1 cellular context compared by ENCODE assay signal in genomic region chr19:48618916-48619691, GRCh38.
TF ChIP-seq lines count a peak whose summit lies in the region.

Gene RPL18 (minus strand): TSS chr19:48619178. CDS start chr19:48619143, 35 bp downstream.
Gene SPHK2 (plus strand): TSS chr19:48619506. CDS start chr19:48620515, 1,009 bp downstream.

TF ChIP-seq in HepG2, 621 proteins besides CTCF, POLR2A, EP300 and RAD21 (continued from another document and continues in another):
- TF ChIP-seq ZNF770 (CRISPR knock-in tag; IDR thresholded peaks at IDR 0.05) (0 out of 2 replicates have a peak, but pooled peaks have one; percentile 4), FOSL1 (CRISPR knock-in tag; IDR thresholded peaks at IDR 0.05; ENCODE audit: borderline replicate concordance) (no peak), ZBTB40 (IDR thresholded peaks at IDR 0.05) (no peak), ZBTB40 (CRISPR knock-in tag; IDR thresholded peaks at IDR 0.05) (peak; percentile 88), SALL2 (CRISPR knock-in tag; IDR thresholded peaks at IDR 0.05) (peak; percentile 93; the same call in 1 of the 2 replicates), CBX5 (CRISPR knock-in tag; IDR thresholded peaks at IDR 0.05; ENCODE audit: borderline replicate concordance) (peak; percentile 72; the same call in 1 of the 2 replicates), TFDP1 (CRISPR knock-in tag; IDR thresholded peaks at IDR 0.05; ENCODE audit: borderline replicate concordance) (peak; percentile 47; the same call in 1 of the 2 replicates), ZNF275 (CRISPR knock-in tag; IDR thresholded peaks at IDR 0.05; ENCODE audit: borderline replicate concordance) (peak; percentile 88; the same call in 1 of the 2 replicates), AFF4 (CRISPR knock-in tag; IDR thresholded peaks at IDR 0.05) (no peak), USF2 (IDR thresholded peaks at IDR 0.05; ENCODE audit: low read depth, low read length) (no peak), USF2 (CRISPR knock-in tag; IDR thresholded peaks at IDR 0.05; ENCODE audit: borderline replicate concordance) (peak; percentile 69; the same call in 1 of the 2 replicates), IKZF5 (CRISPR knock-in tag; IDR thresholded peaks at IDR 0.05) (peak; percentile 99), ZXDC (CRISPR knock-in tag; IDR thresholded peaks at IDR 0.05) (peak; percentile 91), ZNF232 (CRISPR knock-in tag; IDR thresholded peaks at IDR 0.05; ENCODE audit: borderline replicate concordance) (peak; percentile 16; the same call in 1 of the 2 replicates), ZNF703 (CRISPR knock-in tag; IDR thresholded peaks at IDR 0.05; ENCODE audit: borderline replicate concordance) (peak; percentile 46; the same call in 1 of the 2 replicates), ADNP (CRISPR knock-in tag; IDR thresholded peaks at IDR 0.05) (no peak; the same call in 1 of the 2 replicates), ZBTB3 (CRISPR knock-in tag; IDR thresholded peaks at IDR 0.05; ENCODE audit: borderline replicate concordance, low read depth) (0 out of 2 replicates have a peak, but pooled peaks have one; percentile 50), ZNF251 (CRISPR knock-in tag; IDR thresholded peaks at IDR 0.05) (no peak), TEAD2 (CRISPR knock-in tag; IDR thresholded peaks at IDR 0.05) (no peak), NR2F1 (CRISPR knock-in tag; IDR thresholded peaks at IDR 0.05) (0 out of 4 replicates have a peak, but pooled peaks of 1 of the 2 experiments have one; percentile 6), ZNF724P (CRISPR knock-in tag; IDR thresholded peaks at IDR 0.05; ENCODE audit: borderline replicate concordance) (peak; percentile 79; the same call in 1 of the 2 replicates), ZNF331 (CRISPR knock-in tag; IDR thresholded peaks at IDR 0.05) (peak; percentile 89), KLF12 (CRISPR knock-in tag; IDR thresholded peaks at IDR 0.05; ENCODE audit: borderline replicate concordance) (peak; percentile 16; the same call in 1 of the 2 replicates), STAG1 (CRISPR knock-in tag; IDR thresholded peaks at IDR 0.05) (0 out of 2 replicates have a peak, but pooled peaks have one; percentile 7), ATF7-NPFF (CRISPR knock-in tag; IDR thresholded peaks at IDR 0.05; ENCODE audit: low read depth) (peak; percentile 85)
